In the genomic region with DNA sequence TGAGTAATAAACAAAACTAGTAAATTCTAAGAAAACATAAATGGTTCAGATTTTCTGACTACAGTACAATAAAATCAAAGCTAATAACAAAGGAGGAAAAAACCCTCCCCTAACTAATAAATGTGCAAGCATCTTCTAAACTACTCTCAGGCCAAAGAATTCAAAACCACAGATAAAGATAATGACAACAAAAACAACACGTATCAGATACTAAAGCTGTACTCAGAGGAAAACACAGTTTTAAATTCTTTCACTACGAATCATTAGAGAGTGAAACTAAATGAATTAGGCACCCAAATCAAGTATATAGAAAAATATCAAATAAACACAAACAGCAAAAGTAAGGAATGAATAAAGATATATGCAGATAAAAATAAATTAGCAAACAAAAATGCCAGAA, we compare ENCODE assay signal across 12 cellular contexts.
"Had no signal": no experiment of that assay in that cellular context is flagged by ENCODE, and none has a peak within 500 bp of the region (broad histone marks: within the 10 kb centered on the region; RNA-seq: fewer than 3 reads in every experiment).

No MANE protein-coding gene starts in this region.

- H3K27ac ChIP-seq: epithelial cell of prostate, ovary, thoracic aorta had no signal

- DNase-seq: activated CD4-positive, alpha-beta T cell treated with anti-CD3 and anti-CD28 coated beads for 36 hours; activated CD8-positive, alpha-beta memory T cell treated with anti-CD3 and anti-CD28 coated beads, Interleukin-2, amount 50 U/mL, for 4 hours; activated CD8-positive, alpha-beta T cell treated with anti-CD3 and anti-CD28 coated beads for 36 hours; activated naive CD4-positive, alpha-beta T cell treated with Interleukin-2 at 50 U/mL for 16 hours; left cardiac atrium; ovary; stimulated activated CD4-positive, alpha-beta T cell treated with anti-CD3 and anti-CD28 coated beads, Interleukin-15, amount 100 ng/mL, for 24 hours; stimulated activated CD4-positive, alpha-beta T cell treated with anti-CD3 and anti-CD28 coated beads, Interleukin-4, amount 100 ng/mL, for 24 hours; stimulated activated naive CD8-positive, alpha-beta T cell treated with anti-CD3 and anti-CD28 coated beads, Interleukin-15, amount 100 ng/mL, for 72 hours had no signal

- H3K9me3 ChIP-seq: ovary, thoracic aorta had no signal

- H3K4me3 ChIP-seq: lung, ovary, thoracic aorta had no signal

- H3K27me3 ChIP-seq: ovary had no signal

- ATAC-seq: activated CD4-positive, alpha-beta T cell treated with anti-CD3 and anti-CD28 coated beads for 36 hours; activated CD8-positive, alpha-beta T cell treated with anti-CD3 and anti-CD28 coated beads for 36 hours; left cardiac atrium; stimulated activated naive CD8-positive, alpha-beta T cell treated with anti-CD3 and anti-CD28 coated beads, Interleukin-15, amount 100 ng/mL, for 72 hours had no signal

- H3K36me3 ChIP-seq: ovary, thoracic aorta had no signal
